In genomic region chr3:52278510-52279069, GRCh38 we compare ENCODE assay signal across 8 cellular contexts. TPM values are rescaled to one million over a fixed set of nuclear protein-coding genes. Genes with fewer than 3 reads are reported as not detected.
DNase-seq lines count a peak whose midpoint lies in the region; TF ChIP-seq lines count a peak whose summit lies in the region.

Gene WDR82 (minus strand): TSS chr3:52278649. CDS start chr3:52278361, 288 bp downstream.

- DNase-seq in GDM1 (lab: John Stamatoyannopoulos, UW) = peak; percentile 93
- DNase-seq in H9 = peak; percentile 97
- peak; percentile 80 for DNase-seq in M059J (ENCODE audit: low read depth)
- DNase-seq in SIG-M5 (lab: John Stamatoyannopoulos, UW) = peak; percentile 60
- DNase-seq in activated gamma-delta T cell (lab: John Stamatoyannopoulos, UW) = peak; percentile 98
- peak; percentile 94 for DNase-seq in fibroblast of villous mesenchyme (ENCODE audit: low read depth)
- peak; percentile 98 for DNase-seq in neural progenitor cell (ENCODE audit: low spot score)
- peak; percentile 83 for DNase-seq in stromal cell of bone marrow (ENCODE audit: low read depth)

- H4K8ac ChIP-seq in H9 (replicated peaks; ENCODE audit: insufficient read length, low read depth, low read length) = no peak within 1 kb of the TSS

- H4K91ac ChIP-seq in H9 (ENCODE audit: insufficient read length, low read depth, low read length) = no peak within 1 kb of the TSS

- H3K27ac Mint-ChIP-seq in H9 = peak within 1 kb of the TSS; percentile 98 to 100 (median 100)
- peak within 1 kb of the TSS; percentile 100 for H3K27ac Mint-ChIP-seq in neural progenitor cell

- H3K23ac ChIP-seq in H9 (ENCODE audit: insufficient read length, low read depth, low read length) = no peak within 1 kb of the TSS

- H2BK20ac ChIP-seq in H9 (ENCODE audit: low read depth, low read length, poor library complexity, severe bottlenecking) = no peak within 1 kb of the TSS

- H3K4ac ChIP-seq in H9 (ENCODE audit: low read depth, low read length) = no peak within 1 kb of the TSS; the same call in 1 of the 2 replicates

- peak within 1 kb of the TSS; percentile 69 for H3T11ph ChIP-seq in H9 (ENCODE audit: low read length)

- no peaks in the 10 kb centered on the region for H3K9me3 ChIP-seq in H9 (ENCODE audit: control insufficient read depth, low read depth, low read length)
- no peaks in the 10 kb centered on the region for H3K9me3 ChIP-seq in neural progenitor cell (ENCODE audit: low read depth)

- no peak within 1 kb of the TSS for H2BK12ac ChIP-seq in H9 (ENCODE audit: insufficient read length, low read depth, low read length)

- peak within 1 kb of the TSS; percentile 15 for H3K56ac ChIP-seq in H9 (ENCODE audit: insufficient read length, low read depth, low read length)

- H3K27me3 Mint-ChIP-seq in H9 (ENCODE audit: low read depth) (no peaks in the 10 kb centered on the region), neural progenitor cell (ENCODE audit: insufficient read depth, low read depth) (peaks cover 9% of the 10 kb centered on the region)

- H3K79me1 ChIP-seq in H9 (ENCODE audit: insufficient read depth, low read depth, low read length, poor library complexity, severe bottlenecking) = no peaks in the 10 kb centered on the region

- H3K9me3 Mint-ChIP-seq in H9 (0 out of 5 replicates have a peak, but pooled peaks cover 0 to 3% of the 10 kb centered on the region in 2 experiments), neural progenitor cell (no peaks in the 10 kb centered on the region)

- TF ChIP-seq CTCF in H9 (conservative IDR thresholded peaks at IDR 0.05) = peak; percentile 78
- TF ChIP-seq CTCF in fibroblast of villous mesenchyme (IDR thresholded peaks at IDR 0.05; ENCODE audit: insufficient read depth, low read depth, low read length) = peak; percentile 56
- TF ChIP-seq CTCF in neural progenitor cell (IDR thresholded peaks at IDR 0.05) = peak; percentile 54

- H3K4me3 ChIP-seq in fibroblast of villous mesenchyme (ENCODE audit: low read depth, low read length) = peak within 1 kb of the TSS; percentile 94
- peak within 1 kb of the TSS; percentile 89 for H3K4me3 ChIP-seq in neural progenitor cell

- 0 out of 2 replicates have a peak, but pooled peaks cover 3% of the 10 kb centered on the region for H3K4me1 ChIP-seq in H9 (ENCODE audit: insufficient read depth, low read length)
- peaks cover 32% of the 10 kb centered on the region for H3K4me1 ChIP-seq in neural progenitor cell

- WGBS in H9 (ENCODE audit: extremely low coverage, insufficient read length, low lambda C conversion rate) = no CpG with 5 or more reads among the region's 58 CpGs

- H3K36me3 Mint-ChIP-seq in H9 (ENCODE audit: insufficient read depth in 1 of 3, low read depth in 3 of 3) (peaks cover 13 to 31% (median 23%) of the 10 kb centered on the region in 3 experiments), neural progenitor cell (peaks cover 13% of the 10 kb centered on the region)

- no peak within 1 kb of the TSS for H2AFZ ChIP-seq in H9 (ENCODE audit: low read length)
- peak within 1 kb of the TSS; percentile 32 for H2AFZ ChIP-seq in neural progenitor cell (replicated peaks)

- H3K9ac ChIP-seq in H9 (ENCODE audit: extremely low read depth, insufficient read length, low read length) = peak within 1 kb of the TSS; percentile 83
- peak within 1 kb of the TSS; percentile 93 for H3K9ac ChIP-seq in neural progenitor cell

- H4K5ac ChIP-seq in H9 (ENCODE audit: insufficient read length, low read depth, low read length) = peak within 1 kb of the TSS; percentile 34

- peak within 1 kb of the TSS; percentile 20 for H3K27ac ChIP-seq in H9 (ENCODE audit: insufficient read length, low read depth, low read length)
- peak within 1 kb of the TSS; percentile 91 for H3K27ac ChIP-seq in neural progenitor cell

- H3K79me2 ChIP-seq in H9 (ENCODE audit: insufficient read depth, low read length) (peaks cover 39% of the 10 kb centered on the region), neural progenitor cell (ENCODE audit: low read depth) (peaks cover 46% of the 10 kb centered on the region)

- no peak within 1 kb of the TSS for H2BK15ac ChIP-seq in H9 (ENCODE audit: low read depth, low read length)

- no peaks in the 10 kb centered on the region for H3K36me3 ChIP-seq in neural progenitor cell

- no peak within 1 kb of the TSS for H2AK5ac ChIP-seq in H9 (ENCODE audit: insufficient read length, low read length)

- peak within 1 kb of the TSS; percentile 99 for H3K18ac ChIP-seq in H9 (ENCODE audit: insufficient read length, low read depth, low read length)

- peak within 1 kb of the TSS; percentile 99 for H3K14ac ChIP-seq in H9 (ENCODE audit: insufficient read depth, low read length)

- peaks cover 31 to 40% of the 10 kb centered on the region in 2 experiments for H3K4me1 Mint-ChIP-seq in H9
- H3K4me1 Mint-ChIP-seq in neural progenitor cell = peaks cover 38% of the 10 kb centered on the region

- H3K4me3 Mint-ChIP-seq in H9 (peak within 1 kb of the TSS; percentile 92 to 99), neural progenitor cell (peak within 1 kb of the TSS; percentile 96)

- H4K20me1 ChIP-seq in H9 (ENCODE audit: control insufficient read depth, insufficient read depth, insufficient read length) (no peaks in the 10 kb centered on the region), neural progenitor cell (ENCODE audit: low read depth) (peaks cover 45% of the 10 kb centered on the region)

- H3K4me2 ChIP-seq in H9 (ENCODE audit: insufficient read depth, insufficient read length, low read length) (peak within 1 kb of the TSS; percentile 83), neural progenitor cell (peak within 1 kb of the TSS; percentile 99)

- H3K23me2 ChIP-seq in H9 (ENCODE audit: insufficient read length, low read depth, low read length, poor library complexity, severe bottlenecking) = peaks cover 10% of the 10 kb centered on the region

- peak within 1 kb of the TSS; percentile 92 for H2BK5ac ChIP-seq in H9 (ENCODE audit: insufficient read length, low read length)

- H3K27me3 ChIP-seq in H9 (ENCODE audit: insufficient read depth, low read length) (no peaks in the 10 kb centered on the region), neural progenitor cell (no peaks in the 10 kb centered on the region)

- peaks cover 22% of the 10 kb centered on the region for H3F3A ChIP-seq in neural progenitor cell (ENCODE audit: low read depth)

- H2BK120ac ChIP-seq in H9 (ENCODE audit: low read depth, low read length, poor library complexity, severe bottlenecking) = no peak within 1 kb of the TSS

RNA-seq across cellular contexts. Expression of gene WDR82, which starts in this region (rescaled TPM):
- total RNA-seq in H9 (2021) = 83.1 and 84.3 TPM in 2 replicates
- 29.9 and 35.5 TPM in 2 replicates for total RNA-seq in M059J (2014; rRNA removed; shearing (Covaris generic))
- 51.2 and 68.2 TPM in 2 replicates for total RNA-seq in fibroblast of villous mesenchyme
- total RNA-seq in neural progenitor cell (ENCODE audit: low replicate concordance) = 45.4 and 49.2 TPM in 2 replicates

Comparison
In these comparisons a context has a peak if more than half of its experiments do, and no peak if none do; other contexts are left out.
1. Peak in every context shown above with its lines: DNase-seq, H3K4me3 ChIP-seq and H3K27ac ChIP-seq.